ENCODE assay signal across 14 cellular contexts in the genomic region with DNA sequence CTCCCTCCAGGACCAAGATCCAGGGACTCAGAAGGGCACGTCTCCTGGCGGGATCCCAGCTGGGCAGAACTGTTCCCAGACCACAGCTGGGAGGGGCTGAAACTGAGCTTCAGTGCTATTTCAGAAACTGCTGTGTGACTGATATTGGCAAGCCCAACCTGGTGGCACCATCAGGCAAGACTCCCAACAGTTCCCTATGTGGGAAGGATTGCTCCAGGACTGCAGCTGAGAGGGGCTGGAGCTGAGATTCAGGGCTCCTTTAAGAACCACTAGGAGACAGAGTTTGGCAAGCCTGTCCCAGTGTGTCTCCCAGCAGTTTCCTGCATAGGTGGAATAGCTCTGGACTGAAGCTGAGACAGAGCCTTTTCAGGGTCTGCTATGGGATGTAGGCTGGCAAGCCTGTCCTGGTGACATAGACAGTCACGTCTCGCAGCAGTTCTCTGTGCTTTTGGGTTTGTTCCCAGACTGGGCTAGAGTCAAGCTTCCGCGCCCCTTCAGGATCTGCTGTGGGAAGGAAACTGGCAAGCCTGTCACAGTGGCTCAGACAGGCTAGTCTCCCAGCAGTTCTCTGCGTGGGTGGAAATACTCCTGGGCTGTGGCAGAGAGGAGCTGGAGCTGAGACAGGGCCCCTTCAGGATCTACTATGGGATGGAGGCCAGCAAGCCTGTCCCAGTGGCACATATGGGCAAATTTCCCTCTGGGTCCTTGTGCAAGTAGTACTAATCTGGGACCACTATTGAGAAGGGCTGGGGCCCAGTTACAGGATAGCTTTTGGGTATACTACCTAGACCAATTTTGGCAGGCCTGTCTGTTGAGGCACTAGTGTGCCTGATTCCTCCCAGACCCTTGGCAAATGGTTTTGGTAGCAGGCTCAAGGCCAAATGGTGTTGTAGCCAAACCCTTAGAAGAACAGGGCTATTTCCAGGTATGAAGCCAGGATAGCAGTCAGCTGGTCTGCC. TPM values are rescaled to one million over a fixed set of nuclear protein-coding genes. Genes with fewer than 3 reads are reported as not detected.
DNase-seq lines count a peak whose midpoint lies in the region; FAIRE-seq and TF ChIP-seq lines count a peak whose summit lies in the region.
"Had no signal": no experiment of that assay in that cellular context is flagged by ENCODE, and none has a peak within 500 bp of the region (broad histone marks: within the 10 kb centered on the region; RNA-seq: fewer than 3 reads in every experiment).

No MANE protein-coding gene starts in this region.

- TF ChIP-seq CTCF in bronchial epithelial cell (IDR thresholded peaks at IDR 0.05; ENCODE audit: insufficient read depth, low read length, severe bottlenecking) (no peak), left ventricle myocardium inferior (IDR thresholded peaks at IDR 0.05; ENCODE audit: borderline replicate concordance) (no peak)

- H3K36me3 ChIP-seq in bronchial epithelial cell (ENCODE audit: control insufficient read depth, insufficient read depth, low read length) (no peaks in the 10 kb centered on the region), left ventricle myocardium inferior (no peaks in the 10 kb centered on the region), rectal smooth muscle tissue (ENCODE audit: control insufficient read depth, insufficient read depth, low read length) (no peaks in the 10 kb centered on the region)
- H3K36me3 ChIP-seq in effector memory CD4-positive, alpha-beta T cell (ENCODE audit: control insufficient read depth, insufficient read depth, low read length), result no peaks in the 10 kb centered on the region
- H3K36me3 ChIP-seq: BLaER1 treated with 17β-estradiol and CSF1 and Interleukin-3, amounts not matched to agents 10 nM and 100 nM had no signal

- H3K4me3 ChIP-seq in bronchial epithelial cell (ENCODE audit: low read depth, low read length) (no peak overlapping the region), left ventricle myocardium inferior (peak overlapping the region; percentile 14), rectal smooth muscle tissue (ENCODE audit: low read length) (no peak overlapping the region)
- no peak overlapping the region for H3K4me3 ChIP-seq in effector memory CD4-positive, alpha-beta T cell (ENCODE audit: insufficient read depth, low read depth, low read length, poor library complexity, severe bottlenecking)
- H3K4me3 ChIP-seq: BLaER1 treated with 17β-estradiol and CSF1 and Interleukin-3, amounts not matched to agents 10 nM and 100 nM had no signal

- H3K27me3 ChIP-seq in bronchial epithelial cell (ENCODE audit: control insufficient read depth, insufficient read depth, low read length) (no peaks in the 10 kb centered on the region), left ventricle myocardium inferior (ENCODE audit: low read depth) (no peaks in the 10 kb centered on the region), rectal smooth muscle tissue (ENCODE audit: control insufficient read depth, insufficient read depth, low read length) (peaks cover 7% of the 10 kb centered on the region)
- no peaks in the 10 kb centered on the region for H3K27me3 ChIP-seq in effector memory CD4-positive, alpha-beta T cell (replicated peaks; ENCODE audit: control insufficient read depth, insufficient read depth, low read length, poor library complexity, severe bottlenecking)

- peak; percentile 55 for DNase-seq in GM03348 (ENCODE audit: low spot score)
- peak; percentile 3 for DNase-seq in bronchial epithelial cell (ENCODE audit: low read depth)
- peak; percentile 48 for DNase-seq in left ventricle myocardium inferior
- DNase-seq in activated CD4-positive, alpha-beta T cell treated with anti-CD3 and anti-CD28 coated beads for 48 hours, result no peak
- DNase-seq in ureter (ENCODE audit: low spot score), result no peak
- no peak for DNase-seq in effector memory CD4-positive, alpha-beta T cell
- no peak for DNase-seq in HK-2 (ENCODE audit: unreplicated experiment)
- DNase-seq: activated T-cell treated with anti-CD3 and anti-CD28 coated beads, Interleukin-2, amount 50 U/mL, for 72 hours; cortex of kidney; SHP77 treated with DMSO at 0.1 percent for 48 hours; stimulated activated naive CD4-positive, alpha-beta T cell had no signal

- H3K27ac ChIP-seq in left ventricle myocardium inferior (replicated peaks), result peak overlapping the region; percentile 86
- peak overlapping the region; percentile 66 for H3K27ac ChIP-seq in rectal smooth muscle tissue (ENCODE audit: low read depth, low read length)
- H3K27ac ChIP-seq in effector memory CD4-positive, alpha-beta T cell (ENCODE audit: insufficient read depth, low read length, poor library complexity, severe bottlenecking), result no peak overlapping the region
- H3K27ac ChIP-seq: BLaER1 treated with 17β-estradiol and CSF1 and Interleukin-3, amounts not matched to agents 10 nM and 100 nM had no signal

- intact Hi-C loops in left ventricle myocardium inferior (cut with micrococcal nuclease), result no loop called here

- H3K9me3 ChIP-seq in left ventricle myocardium inferior (replicated peaks), result no peaks in the 10 kb centered on the region
- no peaks in the 10 kb centered on the region for H3K9me3 ChIP-seq in effector memory CD4-positive, alpha-beta T cell (ENCODE audit: control insufficient read depth, low read length)

- H3K9ac ChIP-seq in rectal smooth muscle tissue (ENCODE audit: low read length), result no peak overlapping the region
- H3K9ac ChIP-seq: BLaER1 treated with 17β-estradiol and CSF1 and Interleukin-3, amounts not matched to agents 10 nM and 100 nM had no signal

- H3K4me1 ChIP-seq in left ventricle myocardium inferior, result peaks cover 18% of the 10 kb centered on the region
- H3K4me1 ChIP-seq in rectal smooth muscle tissue (ENCODE audit: control insufficient read depth, insufficient read depth, low read length), result peaks cover 6% of the 10 kb centered on the region
- no peaks in the 10 kb centered on the region for H3K4me1 ChIP-seq in effector memory CD4-positive, alpha-beta T cell (ENCODE audit: control insufficient read depth, insufficient read depth, low read length, poor library complexity, severe bottlenecking)

- no peak for FAIRE-seq in bronchial epithelial cell (lab: Jason Lieb, UNC)
- FAIRE-seq: G401.6 had no signal

RNA-seq across cellular contexts. Expression of a gene that starts 20.2 kb away (rescaled TPM):
- total RNA-seq in bronchial epithelial cell (10.0 and 11.1 TPM in 2 replicates), left ventricle myocardium inferior (30.7 TPM), ureter (58.6 TPM)

Comparison
In these comparisons a context has a peak if more than half of its experiments do, and no peak if none do; other contexts are left out.
1. DNase-seq: peak in GM03348 (single experiment), bronchial epithelial cell (single experiment) and left ventricle myocardium inferior (single experiment); none in activated CD4-positive, alpha-beta T cell treated with anti-CD3 and anti-CD28 coated beads for 48 hours (single experiment), ureter (single experiment), effector memory CD4-positive, alpha-beta T cell (0 of 3) and HK-2 (single experiment).